8 cellular contexts compared by ENCODE assay signal in the genomic region with DNA sequence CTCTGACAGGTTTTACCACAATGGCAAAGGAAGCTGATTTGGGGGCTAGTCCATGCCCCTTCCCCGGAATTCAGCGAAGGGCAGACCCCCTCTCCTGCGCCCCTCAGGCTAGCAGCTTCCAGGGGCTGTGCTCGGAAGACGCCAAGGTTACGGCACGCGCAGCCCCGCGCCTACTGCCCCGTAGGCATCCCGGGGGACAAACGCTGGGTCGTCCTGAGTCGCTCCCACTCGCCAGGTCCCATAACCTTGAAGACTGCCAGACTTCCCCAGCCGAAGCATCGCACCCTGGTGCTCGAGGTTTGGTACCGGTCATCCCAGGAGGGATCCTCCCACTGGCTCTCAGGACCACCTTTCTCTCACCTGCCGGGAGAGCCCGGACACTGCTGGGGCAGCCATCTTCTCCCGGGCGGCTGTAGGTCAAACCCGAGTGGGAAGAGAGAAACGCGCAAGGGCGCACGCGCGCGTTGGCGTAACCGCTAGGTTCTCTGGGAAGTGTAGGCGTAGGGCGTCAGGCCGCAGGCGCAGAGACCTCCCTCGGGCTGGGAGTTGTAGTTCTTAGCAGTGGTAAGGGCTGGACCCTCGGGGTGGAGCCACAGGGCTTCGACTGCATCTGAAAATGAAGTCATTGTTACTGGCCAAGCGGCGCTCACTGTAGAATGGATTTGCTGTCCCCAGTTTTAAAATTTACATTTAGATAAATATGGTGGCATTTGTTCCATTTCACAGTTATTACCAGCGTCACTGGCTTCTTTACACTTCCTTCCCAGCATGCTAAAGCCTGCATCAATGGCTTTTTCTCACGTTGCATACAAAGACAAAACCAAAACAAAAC. TPM values are rescaled to one million over a fixed set of nuclear protein-coding genes. Genes with fewer than 3 reads are reported as not detected.
DNase-seq lines count a peak whose midpoint lies in the region; ATAC-seq and TF ChIP-seq lines count a peak whose summit lies in the region.

A gene with protein sequence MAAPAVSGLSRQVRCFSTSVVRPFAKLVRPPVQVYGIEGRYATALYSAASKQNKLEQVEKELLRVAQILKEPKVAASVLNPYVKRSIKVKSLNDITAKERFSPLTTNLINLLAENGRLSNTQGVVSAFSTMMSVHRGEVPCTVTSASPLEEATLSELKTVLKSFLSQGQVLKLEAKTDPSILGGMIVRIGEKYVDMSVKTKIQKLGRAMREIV (minus strand): TSS at position 437 of the 832 bp plus-strand sequence. CDS start 41 bp downstream, at position 396.

- no peaks in the 10 kb centered on the region for H3K9me2 ChIP-seq in PC-3 (replicated peaks; ENCODE audit: low read length)

- H3K27me3 ChIP-seq in PC-3 (ENCODE audit: low read length) = no peaks in the 10 kb centered on the region
- no peaks in the 10 kb centered on the region for H3K27me3 ChIP-seq in mononuclear cell (ENCODE audit: insufficient read depth, low read length)

- H3K9me3 ChIP-seq in PC-3 (ENCODE audit: low read length) (no peaks in the 10 kb centered on the region), mononuclear cell (ENCODE audit: low read depth, low read length) (no peaks in the 10 kb centered on the region)

- H3K36me3 ChIP-seq in PC-3 (ENCODE audit: low read depth, low read length) = peaks cover 25% of the 10 kb centered on the region

- peak within 1 kb of the TSS; percentile 36 for H3K27ac ChIP-seq in PC-3 (ENCODE audit: low read length)

- H3F3A ChIP-seq in PC-3 (ENCODE audit: low read length, unreplicated experiment) = no peaks in the 10 kb centered on the region

- POLR2A ChIA-PET in PC-3 (lab: Charles Lee; ENCODE audit: unreplicated experiment) = no interaction called here

- CTCF ChIA-PET in PC-3 (lab: Charles Lee) = no interaction called here

- peaks cover 46% of the 10 kb centered on the region for H3K79me2 ChIP-seq in PC-3 (ENCODE audit: low read length)

- no peaks in the 10 kb centered on the region for H4K20me1 ChIP-seq in PC-3 (ENCODE audit: low read length)

- TSS peak; percentile 70 for BruUV-seq in PC-3 (replicated peaks; lab: Mats Ljungman, UMichigan)

- peaks cover 13% of the 10 kb centered on the region for H3K4me1 ChIP-seq in PC-3 (ENCODE audit: insufficient read depth, low read length)
- H3K4me1 ChIP-seq in mononuclear cell (ENCODE audit: insufficient read depth, low read length) = peaks cover 22% of the 10 kb centered on the region

- ATAC-seq in GM21576 (IDR thresholded peaks at IDR 0.05; ENCODE audit: unreplicated experiment) (peak; percentile 99), PC-3 (peak; percentile 99)

- H3K4me3 ChIP-seq in PC-3 (ENCODE audit: low read length) (peak within 1 kb of the TSS; percentile 85), epithelial cell of esophagus (ENCODE audit: low read length) (peak within 1 kb of the TSS; percentile 92), mononuclear cell (ENCODE audit: low read length) (peak within 1 kb of the TSS; percentile 84)

- intact Hi-C loops in PC-3 (cut with micrococcal nuclease) = loop anchor here (1.0 kb wide), 1 partner anchor 273 kb away; a partner anchor contains a TSS

- peak within 1 kb of the TSS; percentile 99 for H2AFZ ChIP-seq in PC-3 (ENCODE audit: low read length)

- DNase-seq in DMS114 treated with DMSO at 0.1 percent for 48 hours (lab: John Stamatoyannopoulos, UW; ENCODE audit: unreplicated experiment) (peak; percentile 94), PC-3 (peak; percentile 99), activated T-cell treated with anti-CD3 and anti-CD28 coated beads for 48 hours (ENCODE audit: low read depth) (peak; percentile 94), epithelial cell of esophagus (ENCODE audit: low read depth) (peak; percentile 98)
- peak; percentile 83 to 95 for DNase-seq in stimulated activated CD8-positive, alpha-beta memory T cell treated with anti-CD3 and anti-CD28 coated beads, Interleukin-4, amount 100 ng/mL, for 1 hour (ENCODE audit: low read depth in 2 of 2, low spot score in 1 of 2)

- no peak for TF ChIP-seq CTCF in PC-3 (conservative IDR thresholded peaks at IDR 0.05; ENCODE audit: low read depth, low read length)
- peak; percentile 2 for TF ChIP-seq CTCF in epithelial cell of esophagus (IDR thresholded peaks at IDR 0.05; ENCODE audit: insufficient read depth, low read depth, low read length, missing control alignments)

- TF ChIP-seq EP300 in Ishikawa (IDR thresholded peaks at IDR 0.05; ENCODE audit: borderline replicate concordance) = no peak

- H3K4me2 ChIP-seq in PC-3 (ENCODE audit: low read length) = peak within 1 kb of the TSS; percentile 89

- H3K9ac ChIP-seq in PC-3 (ENCODE audit: low read length) = peak within 1 kb of the TSS; percentile 92

- no peak for TF ChIP-seq RAD21 in Ishikawa (IDR thresholded peaks at IDR 0.05; ENCODE audit: low read depth)

TF ChIP-seq in Ishikawa, 13 proteins besides CTCF, POLR2A, EP300 and RAD21:
- TF ChIP-seq FOXM1 (IDR thresholded peaks at IDR 0.05; ENCODE audit: borderline replicate concordance, low read depth) (no peak), CREB1 (IDR thresholded peaks at IDR 0.05; ENCODE audit: low read depth) (no peak), TCF12 (IDR thresholded peaks at IDR 0.05; ENCODE audit: low read depth) (peak; percentile 22; the same call in 1 of the 2 replicates), TAF1 (IDR thresholded peaks at IDR 0.05; ENCODE audit: low read depth) (peak; percentile 94), YY1 (IDR thresholded peaks at IDR 0.05; ENCODE audit: low read depth) (peak; percentile 93), EGR1 (IDR thresholded peaks at IDR 0.05) (peak; percentile 77)
- TF ChIP-seq, protein P1, sequence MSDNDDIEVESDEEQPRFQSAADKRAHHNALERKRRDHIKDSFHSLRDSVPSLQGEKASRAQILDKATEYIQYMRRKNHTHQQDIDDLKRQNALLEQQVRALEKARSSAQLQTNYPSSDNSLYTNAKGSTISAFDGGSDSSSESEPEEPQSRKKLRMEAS (IDR thresholded peaks at IDR 0.05) = peak; percentile 60
- TF ChIP-seq, protein P2, sequence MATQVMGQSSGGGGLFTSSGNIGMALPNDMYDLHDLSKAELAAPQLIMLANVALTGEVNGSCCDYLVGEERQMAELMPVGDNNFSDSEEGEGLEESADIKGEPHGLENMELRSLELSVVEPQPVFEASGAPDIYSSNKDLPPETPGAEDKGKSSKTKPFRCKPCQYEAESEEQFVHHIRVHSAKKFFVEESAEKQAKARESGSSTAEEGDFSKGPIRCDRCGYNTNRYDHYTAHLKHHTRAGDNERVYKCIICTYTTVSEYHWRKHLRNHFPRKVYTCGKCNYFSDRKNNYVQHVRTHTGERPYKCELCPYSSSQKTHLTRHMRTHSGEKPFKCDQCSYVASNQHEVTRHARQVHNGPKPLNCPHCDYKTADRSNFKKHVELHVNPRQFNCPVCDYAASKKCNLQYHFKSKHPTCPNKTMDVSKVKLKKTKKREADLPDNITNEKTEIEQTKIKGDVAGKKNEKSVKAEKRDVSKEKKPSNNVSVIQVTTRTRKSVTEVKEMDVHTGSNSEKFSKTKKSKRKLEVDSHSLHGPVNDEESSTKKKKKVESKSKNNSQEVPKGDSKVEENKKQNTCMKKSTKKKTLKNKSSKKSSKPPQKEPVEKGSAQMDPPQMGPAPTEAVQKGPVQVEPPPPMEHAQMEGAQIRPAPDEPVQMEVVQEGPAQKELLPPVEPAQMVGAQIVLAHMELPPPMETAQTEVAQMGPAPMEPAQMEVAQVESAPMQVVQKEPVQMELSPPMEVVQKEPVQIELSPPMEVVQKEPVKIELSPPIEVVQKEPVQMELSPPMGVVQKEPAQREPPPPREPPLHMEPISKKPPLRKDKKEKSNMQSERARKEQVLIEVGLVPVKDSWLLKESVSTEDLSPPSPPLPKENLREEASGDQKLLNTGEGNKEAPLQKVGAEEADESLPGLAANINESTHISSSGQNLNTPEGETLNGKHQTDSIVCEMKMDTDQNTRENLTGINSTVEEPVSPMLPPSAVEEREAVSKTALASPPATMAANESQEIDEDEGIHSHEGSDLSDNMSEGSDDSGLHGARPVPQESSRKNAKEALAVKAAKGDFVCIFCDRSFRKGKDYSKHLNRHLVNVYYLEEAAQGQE (IDR thresholded peaks at IDR 0.05; ENCODE audit: low read depth) = no peak
- TF ChIP-seq, protein P3, sequence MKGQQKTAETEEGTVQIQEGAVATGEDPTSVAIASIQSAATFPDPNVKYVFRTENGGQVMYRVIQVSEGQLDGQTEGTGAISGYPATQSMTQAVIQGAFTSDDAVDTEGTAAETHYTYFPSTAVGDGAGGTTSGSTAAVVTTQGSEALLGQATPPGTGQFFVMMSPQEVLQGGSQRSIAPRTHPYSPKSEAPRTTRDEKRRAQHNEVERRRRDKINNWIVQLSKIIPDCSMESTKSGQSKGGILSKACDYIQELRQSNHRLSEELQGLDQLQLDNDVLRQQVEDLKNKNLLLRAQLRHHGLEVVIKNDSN (IDR thresholded peaks at IDR 0.05) = 0 out of 2 replicates have a peak, but pooled peaks have one; percentile 3

RNA-seq across cellular contexts. Expression of the gene that starts here (rescaled TPM):
- total RNA-seq in PC-3 (2014; rRNA removed) = 288 and 386 TPM in 2 replicates
- 118 TPM for total RNA-seq in mononuclear cell

Comparison
In these comparisons a context has a peak if more than half of its experiments do, and no peak if none do; other contexts are left out.
1. Peak in every context shown above with its lines: DNase-seq, ATAC-seq, H3K4me3 ChIP-seq and H3K27ac ChIP-seq.